Comparison of ENCODE assay signal across 22 cellular contexts in the genomic region with DNA sequence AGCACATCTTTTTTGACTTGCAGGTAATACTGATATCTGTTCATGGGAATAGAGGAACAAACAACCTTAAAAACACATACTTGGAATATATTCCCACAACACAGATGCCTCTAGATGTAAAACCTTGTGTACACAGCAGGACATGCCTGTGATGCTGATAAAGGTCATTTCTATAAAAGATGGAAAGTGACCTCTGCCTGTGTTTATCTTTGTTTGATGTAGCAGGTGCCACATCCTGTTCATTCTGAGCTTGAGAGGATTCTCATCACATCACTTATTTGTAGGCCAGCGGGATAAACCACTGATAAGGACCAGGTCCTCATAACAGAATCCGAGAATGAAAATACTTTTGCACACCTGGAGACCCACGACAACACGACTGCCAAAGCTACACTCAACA.
DNase-seq lines count a peak whose midpoint lies in the region; ATAC-seq and TF ChIP-seq lines count a peak whose summit lies in the region.
"Had no signal": no experiment of that assay in that cellular context is flagged by ENCODE, and none has a peak within 500 bp of the region (broad histone marks: within the 10 kb centered on the region; RNA-seq: fewer than 3 reads in every experiment).

No MANE protein-coding gene starts in this region.

- no peak overlapping the region for H3K4me2 ChIP-seq in HCT116 (ENCODE audit: low read length)

- peaks cover 0 to 12% of the 10 kb centered on the region in 2 experiments; a peak in 1 of 4 replicates for H3K36me3 ChIP-seq in HCT116 (ENCODE audit: control insufficient read depth in 1 of 2, insufficient read depth in 2 of 2, low read length in 2 of 2)
- H3K36me3 ChIP-seq in RWPE2 (ENCODE audit: low read depth), result peaks cover 20% of the 10 kb centered on the region
- H3K36me3 ChIP-seq: neutrophil, transverse colon had no signal

- POLR2A ChIA-PET in HCT116 (lab: Charles Lee), result no interaction called here
- POLR2A ChIA-PET in GM10248 (lab: Yijun Ruan, JAX), result no interaction called here

- DNase-seq in COR-L47 (lab: John Stamatoyannopoulos, UW), result peak; percentile 24
- DNase-seq in HCT116 (ENCODE audit: low read depth, low spot score), result no peak
- DNase-seq in RWPE2 (ENCODE audit: low spot score), result no peak
- no peak for DNase-seq in epithelial cell of prostate (ENCODE audit: low read depth, low spot score)
- DNase-seq in T-helper 9 cell, result no peak
- no peak for DNase-seq in cardiac septum (ENCODE audit: low spot score)
- no peak for DNase-seq in GM10248 (ENCODE audit: extremely low spot score)
- DNase-seq: activated CD4-positive, alpha-beta T cell treated with anti-CD3 and anti-CD28 coated beads for 36 hours; activated naive CD4-positive, alpha-beta T cell treated with Interleukin-2 at 50 U/mL for 16 hours; activated T-cell treated with anti-CD3 and anti-CD28 coated beads, Interleukin-2, amount 50 U/mL, for 4 hours; cortex of kidney; Kasumi-1; kidney glomerular epithelial cell; NCI-H187; NCI-H2171 treated with DMSO at 0.1 percent for 48 hours; PC-3; psoas muscle; stomach; transverse colon had no signal

- no peaks in the 10 kb centered on the region for H3K9me3 ChIP-seq in HCT116 (ENCODE audit: control insufficient read depth in 1 of 2, insufficient read depth in 1 of 2, low read depth in 1 of 2, low read length in 2 of 2)
- no peaks in the 10 kb centered on the region for H3K9me3 ChIP-seq in RWPE2 (ENCODE audit: severe bottlenecking)
- H3K9me3 ChIP-seq: neutrophil, psoas muscle, stomach, transverse colon had no signal

- H3K9me2 ChIP-seq in HCT116 (ENCODE audit: insufficient read depth), result no peaks in the 10 kb centered on the region

- H3K79me2 ChIP-seq in HCT116 (ENCODE audit: insufficient read depth, low read length), result peaks cover 6% of the 10 kb centered on the region; the same call in 1 of the 2 replicates

- H3K9ac ChIP-seq in HCT116 (ENCODE audit: low read length), result no peak overlapping the region

- H3K4me3 ChIP-seq in HCT116 (replicated peaks in 1 of 2; ENCODE audit: low read depth in 1 of 2, low read length in 2 of 2) (no peak overlapping the region), RWPE2 (ENCODE audit: severe bottlenecking) (no peak overlapping the region)
- H3K4me3 ChIP-seq: psoas muscle, stomach, transverse colon had no signal

- H3K4me1 ChIP-seq in HCT116 (ENCODE audit: control insufficient read depth in 1 of 2, insufficient read depth in 2 of 2, low read length in 2 of 2) (peaks cover 9 to 10% of the 10 kb centered on the region in 2 experiments; a peak in 3 of 4 replicates), RWPE2 (ENCODE audit: insufficient read depth, poor library complexity, severe bottlenecking) (peaks cover 26% of the 10 kb centered on the region)

- peaks cover 4% of the 10 kb centered on the region; the same call in 1 of the 2 replicates for H4K20me1 ChIP-seq in HCT116 (ENCODE audit: insufficient read depth)

- TF ChIP-seq CTCF in HCT116 (IDR thresholded peaks at IDR 0.05 in 2 of 3, conservative IDR thresholded peaks at IDR 0.05 in 1 of 3; ENCODE audit: borderline replicate concordance in 1 of 3, insufficient read depth in 1 of 3, low read depth in 2 of 3, low read length in 2 of 3), result no peak
- TF ChIP-seq CTCF in RWPE2 (IDR thresholded peaks at IDR 0.05; ENCODE audit: poor library complexity, severe bottlenecking), result no peak
- TF ChIP-seq CTCF in GM10248 (IDR thresholded peaks at IDR 0.05; ENCODE audit: control extremely low read depth, extremely low read depth, low read depth, missing control alignments), result no peak

- no peak overlapping the region for H3K27ac ChIP-seq in HCT116 (ENCODE audit: low read depth, low read length)
- H3K27ac ChIP-seq in RWPE2 (ENCODE audit: poor library complexity, severe bottlenecking), result peak overlapping the region; percentile 90
- H3K27ac ChIP-seq in epithelial cell of prostate, result peak overlapping the region; percentile 75
- H3K27ac ChIP-seq: C4-2B, neutrophil, psoas muscle, stomach, transverse colon had no signal

- no peak for TF ChIP-seq RAD21 in HCT116 (IDR thresholded peaks at IDR 0.05; ENCODE audit: low read depth)

- H3K27me3 ChIP-seq in HCT116 (ENCODE audit: insufficient read depth, low read length), result no peaks in the 10 kb centered on the region
- no peaks in the 10 kb centered on the region for H3K27me3 ChIP-seq in RWPE2 (ENCODE audit: insufficient read depth, poor library complexity, severe bottlenecking)
- H3K27me3 ChIP-seq: neutrophil, stomach, transverse colon had no signal

- H2AFZ ChIP-seq in HCT116 (ENCODE audit: low read depth, low read length, poor library complexity, severe bottlenecking), result no peak overlapping the region

- RAD21 ChIA-PET in HCT116 (lab: Charles Lee; ENCODE audit: low non-redundant PET in 1 of 2, low total read pairs in 2 of 2, uncharacterized antibody in 2 of 2, unreplicated experiment in 2 of 2), result no interaction called here

- CTCF ChIA-PET in HCT116 (lab: Charles Lee) (no interaction called here), GM10248 (lab: Yijun Ruan, JAX) (interaction anchor here (1.5 to 2.1 kb wide), 4 partner anchors 13 to 153 kb away, joined by 4 to 7 read pairs (median 5); no protein-coding TSS in a partner anchor)

- BruUV-seq in HCT116 (replicated peaks; lab: Mats Ljungman, UMichigan), result no TSS peak

- ATAC-seq in HCT116, result peak; percentile 54; the same call in 1 of the 2 replicates
- no peak for ATAC-seq in RWPE2 (ENCODE audit: low read depth)
- ATAC-seq in HG03045 (IDR thresholded peaks at IDR 0.05; ENCODE audit: unreplicated experiment), result no peak
- ATAC-seq: activated CD4-positive, alpha-beta T cell treated with anti-CD3 and anti-CD28 coated beads for 36 hours; activated T-cell treated with anti-CD3 and anti-CD28 coated beads, Interleukin-2, amount 50 U/mL, for 4 hours; PC-3; psoas muscle had no signal

- intact Hi-C loops in HCT116 (cut with micrococcal nuclease), result no loop called here
- intact Hi-C loops in cardiac septum (cut with DNase I), result no loop called here

- no peak for TF ChIP-seq POLR2A in HCT116 (IDR thresholded peaks at IDR 0.05; ENCODE audit: borderline replicate concordance, extremely low read depth, insufficient read depth, insufficient read length)

TF ChIP-seq in HCT116, 20 proteins besides CTCF, POLR2A, EP300 and RAD21:
- TF ChIP-seq JUND (IDR thresholded peaks at IDR 0.05), result no peak
- TF ChIP-seq TCF7L2 (IDR thresholded peaks at IDR 0.05; ENCODE audit: borderline replicate concordance, extremely low read depth, insufficient read depth, insufficient read length), result peak; percentile 41
